Comparison of ENCODE assay signal across 9 cellular contexts in the genomic region with DNA sequence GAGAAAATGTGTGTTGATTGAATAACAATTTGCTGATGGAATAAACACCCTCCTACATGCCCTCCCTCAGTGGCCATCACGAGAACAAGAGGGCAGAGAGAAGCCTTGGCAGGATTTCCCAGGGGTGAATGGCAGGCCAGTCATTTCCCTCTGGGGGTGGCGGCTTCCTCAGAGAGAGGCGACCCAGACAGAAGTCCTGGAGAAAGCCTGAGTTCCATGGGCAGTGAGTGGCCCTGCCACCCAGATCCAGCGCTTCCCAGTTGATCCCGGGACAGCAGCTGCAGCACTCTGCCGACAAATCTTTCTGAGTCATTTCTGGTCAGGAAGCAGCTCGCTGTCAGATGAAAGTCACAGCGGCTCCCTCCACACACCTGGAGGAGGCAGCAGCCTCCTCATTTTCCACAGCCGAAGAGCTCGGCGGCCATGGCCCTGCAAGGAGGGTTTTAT.
DNase-seq lines count a peak whose midpoint lies in the region; ATAC-seq, FAIRE-seq and TF ChIP-seq lines count a peak whose summit lies in the region.
"Had no signal": no experiment of that assay in that cellular context is flagged by ENCODE, and none has a peak within 500 bp of the region (broad histone marks: within the 10 kb centered on the region; RNA-seq: fewer than 3 reads in every experiment).

No MANE protein-coding gene starts in this region.

- no peaks in the 10 kb centered on the region for H3K27me3 ChIP-seq in H7 (ENCODE audit: control insufficient read depth, insufficient read depth, low read length)

- DNase-seq in ELR (ENCODE audit: low read depth) (peak; percentile 68), RCC 7860 (ENCODE audit: low spot score) (peak; percentile 65), epithelial cell of proximal tubule (ENCODE audit: low read depth) (no peak), posterior cingulate gyrus (peak in 7 of 10 donors; percentile 42 to 88 (median 64)), H7 (no peak), NCI-H2196 (lab: John Stamatoyannopoulos, UW; ENCODE audit: unreplicated experiment) (no peak)
- DNase-seq: lower lobe of right lung had no signal

- ATAC-seq in GM18868 (IDR thresholded peaks at IDR 0.05; ENCODE audit: unreplicated experiment) (no peak), GM18498 (IDR thresholded peaks at IDR 0.05; ENCODE audit: unreplicated experiment) (no peak)

- no peaks in the 10 kb centered on the region for H3K36me3 ChIP-seq in H7 (replicated peaks; ENCODE audit: control insufficient read depth, insufficient read depth, low read length)
- H3K36me3 ChIP-seq: lower lobe of right lung had no signal

- FAIRE-seq in RCC 7860 (lab: Jason Lieb, UNC): peak; percentile 55

- TF ChIP-seq CTCF in epithelial cell of proximal tubule (conservative IDR thresholded peaks at IDR 0.05; ENCODE audit: low read depth, low read length): peak; percentile 30

- intact Hi-C loops in posterior cingulate gyrus (cut with DNase I): no loop called here

- no peak overlapping the region for H3K4me3 ChIP-seq in epithelial cell of proximal tubule (ENCODE audit: low read depth, low read length)
- H3K4me3 ChIP-seq in H7 (ENCODE audit: insufficient read depth, low read depth, low read length): no peak overlapping the region
- H3K4me3 ChIP-seq: lower lobe of right lung had no signal

Comparison
In these comparisons a context has a peak if more than half of its experiments do, and no peak if none do; other contexts are left out.
1. DNase-seq: peak in ELR (single experiment), RCC 7860 (single experiment) and posterior cingulate gyrus (7 of 10); none in epithelial cell of proximal tubule (single experiment), H7 (single experiment) and NCI-H2196 (single experiment).